Comparison of ENCODE assay signal across 10 cellular contexts in the genomic region with DNA sequence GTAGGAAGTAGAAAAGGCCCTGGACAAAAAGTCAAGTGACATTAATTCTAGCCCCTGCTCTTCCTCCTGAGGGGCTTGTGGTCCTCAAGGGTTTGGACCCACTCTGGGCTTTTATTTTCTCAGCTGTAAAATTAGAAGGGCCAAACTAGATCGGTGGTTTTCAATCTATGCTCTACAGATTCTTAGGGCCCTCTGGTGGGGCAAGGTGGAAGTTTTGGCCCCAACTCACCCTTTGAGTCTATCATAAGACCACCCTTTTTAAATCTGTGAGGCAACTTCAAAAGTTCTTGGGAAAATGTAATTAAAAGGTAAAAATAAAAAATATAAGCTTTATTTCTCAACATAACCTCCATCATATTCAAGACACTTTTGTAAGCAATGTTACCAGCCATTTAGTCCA. TPM values are rescaled to one million over a fixed set of nuclear protein-coding genes. Genes with fewer than 3 reads are reported as not detected.
DNase-seq lines count a peak whose midpoint lies in the region; ATAC-seq and TF ChIP-seq lines count a peak whose summit lies in the region.
"Had no signal": no experiment of that assay in that cellular context is flagged by ENCODE, and none has a peak within 500 bp of the region (broad histone marks: within the 10 kb centered on the region; RNA-seq: fewer than 3 reads in every experiment).

No MANE protein-coding gene starts in this region.

- H3K4me2 ChIP-seq in OCI-LY3 (ENCODE audit: low read length), result peak overlapping the region; percentile 31

- H3K4me1 ChIP-seq in left ventricle myocardium inferior (peaks cover 32% of the 10 kb centered on the region), OCI-LY3 (ENCODE audit: low read length) (peaks cover 71% of the 10 kb centered on the region), tibial nerve (peaks cover 0 to 12% (median 0%) of the 10 kb centered on the region in 4 donors)

- H4K20me1 ChIP-seq in OCI-LY3 (ENCODE audit: insufficient read depth, low read length), result no peaks in the 10 kb centered on the region

- peak overlapping the region; percentile 18; the same call in 1 of the 2 replicates for H3K9ac ChIP-seq in OCI-LY3 (ENCODE audit: low read length)

- TF ChIP-seq CTCF in left ventricle myocardium inferior (IDR thresholded peaks at IDR 0.05; ENCODE audit: borderline replicate concordance) (peak; percentile 65), OCI-LY3 (IDR thresholded peaks at IDR 0.05; ENCODE audit: low read depth, low read length) (peak; percentile 76), fibroblast of the aortic adventitia (IDR thresholded peaks at IDR 0.05; ENCODE audit: insufficient read depth, low read length) (peak; percentile 63), tibial nerve (IDR thresholded peaks at IDR 0.05) (peak in 4 of 5 experiments; percentile 16 to 48 (median 36))

- 0 out of 2 replicates have a peak overlapping the region, but pooled peaks have one; percentile 3 for H2AFZ ChIP-seq in OCI-LY3 (ENCODE audit: low read depth, low read length)

- WGBS in tibial nerve, 2 donors, result 8 to 12% methylated on average over 1 of the region's 1 CpG

- DNase-seq in left ventricle myocardium inferior (no peak), Right ventricle myocardium superior (no peak), fibroblast of the aortic adventitia (ENCODE audit: low read depth) (no peak), tibial nerve (ENCODE audit: low spot score in 2 of 2) (no peak)
- DNase-seq: cortex of kidney had no signal

- H3K36me3 ChIP-seq in left ventricle myocardium inferior (no peaks in the 10 kb centered on the region), OCI-LY3 (replicated peaks; ENCODE audit: low read depth, low read length) (no peaks in the 10 kb centered on the region), tibial nerve (no peaks in the 10 kb centered on the region)
- H3K36me3 ChIP-seq: neutrophil had no signal

- ATAC-seq in Right ventricle myocardium superior (ENCODE audit: poor library complexity) (no peak), HG02938 (IDR thresholded peaks at IDR 0.05; ENCODE audit: unreplicated experiment) (no peak), HG03378 (IDR thresholded peaks at IDR 0.05; ENCODE audit: unreplicated experiment) (no peak), HG03135 (IDR thresholded peaks at IDR 0.05; ENCODE audit: unreplicated experiment) (no peak)

- H3K9me3 ChIP-seq in left ventricle myocardium inferior (replicated peaks) (no peaks in the 10 kb centered on the region), OCI-LY3 (ENCODE audit: insufficient read depth, low read length) (no peaks in the 10 kb centered on the region), tibial nerve (no peaks in the 10 kb centered on the region)
- H3K9me3 ChIP-seq: neutrophil had no signal

- no peak for TF ChIP-seq POLR2A in tibial nerve (IDR thresholded peaks at IDR 0.05)

- no peaks in the 10 kb centered on the region for H3K79me2 ChIP-seq in OCI-LY3 (ENCODE audit: low read length)

- no peak for TF ChIP-seq EP300 in tibial nerve (IDR thresholded peaks at IDR 0.05)

- H3K27ac ChIP-seq in left ventricle myocardium inferior (replicated peaks), result no peak overlapping the region
- H3K27ac ChIP-seq in OCI-LY3 (ENCODE audit: low read length), result no peak overlapping the region
- no peak overlapping the region for H3K27ac ChIP-seq in tibial nerve
- H3K27ac ChIP-seq: neutrophil had no signal

- no peak overlapping the region for H3K4me3 ChIP-seq in left ventricle myocardium inferior
- H3K4me3 ChIP-seq in OCI-LY3 (ENCODE audit: low read length), result no peak overlapping the region
- H3K4me3 ChIP-seq in fibroblast of the aortic adventitia (ENCODE audit: low read depth, low read length), result no peak overlapping the region
- no peak overlapping the region for H3K4me3 ChIP-seq in tibial nerve

- H3K27me3 ChIP-seq in left ventricle myocardium inferior (ENCODE audit: low read depth) (no peaks in the 10 kb centered on the region), OCI-LY3 (ENCODE audit: low read depth, low read length) (peaks cover 5% of the 10 kb centered on the region; the same call in 1 of the 2 replicates), tibial nerve (peaks cover 0 to 4% of the 10 kb centered on the region in 2 donors)

- intact Hi-C loops in left ventricle myocardium inferior (cut with micrococcal nuclease), result loop anchor here (5.0 kb wide), 1 partner anchor 159 kb away; no protein-coding TSS in a partner anchor
- intact Hi-C loops in Right ventricle myocardium superior (cut with DNase I), result no loop called here

RNA-seq across cellular contexts. Expression of a gene that starts 25.6 kb away (rescaled TPM):
- 0.91 TPM for total RNA-seq in left ventricle myocardium inferior
- total RNA-seq in Right ventricle myocardium superior, result 0.30 TPM
- total RNA-seq in fibroblast of the aortic adventitia (ENCODE audit: low replicate concordance), result 4.0 TPM in 1 of 2 replicates, not detected in the other
- total RNA-seq in tibial nerve, result under 1 TPM in 3 of 4 donors, not detected in 1; 0.39 to 0.90 (median 0.63) TPM
